1 cellular context compared by ENCODE assay signal in genomic region chr4:152535903-152536544, GRCh38.
A peak's percentile ranks its signal among the peaks of the same experiment; 100 is the strongest.
TF ChIP-seq lines count a peak whose summit lies in the region.

Gene FBXW7, minus strand, starts transcription at chr4:152536092. Its CDS starts 124,289 bp downstream, at chr4:152411803.

TF ChIP-seq in HepG2, 621 proteins besides CTCF, POLR2A, EP300 and RAD21 (continued from another document and continues in another):
- TF ChIP-seq, protein P1, sequence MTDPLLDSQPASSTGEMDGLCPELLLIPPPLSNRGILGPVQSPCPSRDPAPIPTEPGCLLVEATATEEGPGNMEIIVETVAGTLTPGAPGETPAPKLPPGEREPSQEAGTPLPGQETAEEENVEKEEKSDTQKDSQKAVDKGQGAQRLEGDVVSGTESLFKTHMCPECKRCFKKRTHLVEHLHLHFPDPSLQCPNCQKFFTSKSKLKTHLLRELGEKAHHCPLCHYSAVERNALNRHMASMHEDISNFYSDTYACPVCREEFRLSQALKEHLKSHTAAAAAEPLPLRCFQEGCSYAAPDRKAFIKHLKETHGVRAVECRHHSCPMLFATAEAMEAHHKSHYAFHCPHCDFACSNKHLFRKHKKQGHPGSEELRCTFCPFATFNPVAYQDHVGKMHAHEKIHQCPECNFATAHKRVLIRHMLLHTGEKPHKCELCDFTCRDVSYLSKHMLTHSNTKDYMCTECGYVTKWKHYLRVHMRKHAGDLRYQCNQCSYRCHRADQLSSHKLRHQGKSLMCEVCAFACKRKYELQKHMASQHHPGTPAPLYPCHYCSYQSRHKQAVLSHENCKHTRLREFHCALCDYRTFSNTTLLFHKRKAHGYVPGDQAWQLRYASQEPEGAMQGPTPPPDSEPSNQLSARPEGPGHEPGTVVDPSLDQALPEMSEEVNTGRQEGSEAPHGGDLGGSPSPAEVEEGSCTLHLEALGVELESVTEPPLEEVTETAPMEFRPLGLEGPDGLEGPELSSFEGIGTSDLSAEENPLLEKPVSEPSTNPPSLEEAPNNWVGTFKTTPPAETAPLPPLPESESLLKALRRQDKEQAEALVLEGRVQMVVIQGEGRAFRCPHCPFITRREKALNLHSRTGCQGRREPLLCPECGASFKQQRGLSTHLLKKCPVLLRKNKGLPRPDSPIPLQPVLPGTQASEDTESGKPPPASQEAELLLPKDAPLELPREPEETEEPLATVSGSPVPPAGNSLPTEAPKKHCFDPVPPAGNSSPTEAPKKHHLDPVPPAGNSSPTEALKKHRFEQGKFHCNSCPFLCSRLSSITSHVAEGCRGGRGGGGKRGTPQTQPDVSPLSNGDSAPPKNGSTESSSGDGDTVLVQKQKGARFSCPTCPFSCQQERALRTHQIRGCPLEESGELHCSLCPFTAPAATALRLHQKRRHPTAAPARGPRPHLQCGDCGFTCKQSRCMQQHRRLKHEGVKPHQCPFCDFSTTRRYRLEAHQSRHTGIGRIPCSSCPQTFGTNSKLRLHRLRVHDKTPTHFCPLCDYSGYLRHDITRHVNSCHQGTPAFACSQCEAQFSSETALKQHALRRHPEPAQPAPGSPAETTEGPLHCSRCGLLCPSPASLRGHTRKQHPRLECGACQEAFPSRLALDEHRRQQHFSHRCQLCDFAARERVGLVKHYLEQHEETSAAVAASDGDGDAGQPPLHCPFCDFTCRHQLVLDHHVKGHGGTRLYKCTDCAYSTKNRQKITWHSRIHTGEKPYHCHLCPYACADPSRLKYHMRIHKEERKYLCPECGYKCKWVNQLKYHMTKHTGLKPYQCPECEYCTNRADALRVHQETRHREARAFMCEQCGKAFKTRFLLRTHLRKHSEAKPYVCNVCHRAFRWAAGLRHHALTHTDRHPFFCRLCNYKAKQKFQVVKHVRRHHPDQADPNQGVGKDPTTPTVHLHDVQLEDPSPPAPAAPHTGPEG (CRISPR knock-in tag; IDR thresholded peaks at IDR 0.05), result no peak
- TF ChIP-seq ZNF761 (CRISPR knock-in tag; conservative IDR thresholded peaks at IDR 0.05) (0 out of 2 replicates have a peak, but pooled peaks have one; percentile 32), ATF6 (CRISPR knock-in tag; conservative IDR thresholded peaks at IDR 0.05) (no peak), REPIN1 (CRISPR knock-in tag; IDR thresholded peaks at IDR 0.05; ENCODE audit: borderline replicate concordance, low read depth) (peak; percentile 81), ZNF33B (CRISPR knock-in tag; IDR thresholded peaks at IDR 0.05) (0 out of 2 replicates have a peak, but pooled peaks have one; percentile 15), ZBTB25 (CRISPR knock-in tag; IDR thresholded peaks at IDR 0.05) (peak; percentile 94; the same call in 1 of the 2 replicates), RFXANK (CRISPR knock-in tag; IDR thresholded peaks at IDR 0.05) (peak; percentile 65), ZNF569 (CRISPR knock-in tag; IDR thresholded peaks at IDR 0.05; ENCODE audit: borderline replicate concordance) (peak; percentile 77; the same call in 1 of the 2 replicates), ZZZ3 (CRISPR knock-in tag; IDR thresholded peaks at IDR 0.05; ENCODE audit: borderline replicate concordance) (no peak), ZNF225 (CRISPR knock-in tag; IDR thresholded peaks at IDR 0.05) (no peak), NR2F2 (IDR thresholded peaks at IDR 0.05; ENCODE audit: borderline replicate concordance, low read depth) (no peak), HES4 (CRISPR knock-in tag; IDR thresholded peaks at IDR 0.05; ENCODE audit: borderline replicate concordance) (peak; percentile 60; the same call in 1 of the 2 replicates), CBX5 (CRISPR knock-in tag; IDR thresholded peaks at IDR 0.05; ENCODE audit: borderline replicate concordance) (peak; percentile 58; the same call in 1 of the 2 replicates), CEBPB (IDR thresholded peaks at IDR 0.05; ENCODE audit: borderline replicate concordance, low read depth, low read length) (peak; percentile 70; the same call in 1 of the 2 replicates), ZMYM4 (CRISPR knock-in tag; IDR thresholded peaks at IDR 0.05) (peak; percentile 98), ZNF20 (CRISPR knock-in tag; IDR thresholded peaks at IDR 0.05) (peak; percentile 73; the same call in 1 of the 2 replicates), MBD4 (IDR thresholded peaks at IDR 0.05; ENCODE audit: borderline replicate concordance, low read length) (no peak), HNRNPL (IDR thresholded peaks at IDR 0.05; ENCODE audit: low read depth, low read length) (no peak), ZNF567 (CRISPR knock-in tag; IDR thresholded peaks at IDR 0.05; ENCODE audit: borderline replicate concordance) (peak; percentile 60; the same call in 1 of the 2 replicates), NR2C2 (CRISPR knock-in tag; IDR thresholded peaks at IDR 0.05; ENCODE audit: borderline replicate concordance) (peak; percentile 39; the same call in 1 of the 2 replicates), CCAR2 (optimal IDR thresholded peaks at IDR 0.05; ENCODE audit: low read depth, low read length) (no peak), PRPF4 (IDR thresholded peaks at IDR 0.05; ENCODE audit: low read depth, low read length, poor library complexity, severe bottlenecking) (no peak), SMYD3 (CRISPR knock-in tag; IDR thresholded peaks at IDR 0.05) (0 out of 2 replicates have a peak, but pooled peaks have one; percentile 41), RELA (CRISPR knock-in tag; IDR thresholded peaks at IDR 0.05) (no peak), PREB (CRISPR knock-in tag; IDR thresholded peaks at IDR 0.05) (no peak), ZNF775 (CRISPR knock-in tag; IDR thresholded peaks at IDR 0.05; ENCODE audit: borderline replicate concordance) (no peak), NR1H2 (CRISPR knock-in tag; IDR thresholded peaks at IDR 0.05; ENCODE audit: borderline replicate concordance, low read depth) (no peak), ZBTB7B (CRISPR knock-in tag; IDR thresholded peaks at IDR 0.05) (0 out of 2 replicates have a peak, but pooled peaks have one; percentile 58), ZNF598 (CRISPR knock-in tag; IDR thresholded peaks at IDR 0.05; ENCODE audit: borderline replicate concordance) (0 out of 2 replicates have a peak, but pooled peaks have one; percentile 62), ZSCAN30 (CRISPR knock-in tag; IDR thresholded peaks at IDR 0.05) (no peak), KLF16 (CRISPR knock-in tag; IDR thresholded peaks at IDR 0.05) (peak; percentile 38 to 89; a peak in 2 of 4 replicates), ZFP1 (CRISPR knock-in tag; IDR thresholded peaks at IDR 0.05) (peak; percentile 78; the same call in 1 of the 2 replicates), NPAS2 (CRISPR knock-in tag; IDR thresholded peaks at IDR 0.05; ENCODE audit: borderline replicate concordance) (no peak), DR1 (CRISPR knock-in tag; IDR thresholded peaks at IDR 0.05) (peak; percentile 73), SETDB1 (CRISPR knock-in tag; IDR thresholded peaks at IDR 0.05; ENCODE audit: borderline replicate concordance) (no peak), RBAK (CRISPR knock-in tag; IDR thresholded peaks at IDR 0.05) (no peak), HIC2 (CRISPR knock-in tag; IDR thresholded peaks at IDR 0.05; ENCODE audit: low read depth) (no peak), ZNF331 (CRISPR knock-in tag; IDR thresholded peaks at IDR 0.05) (peak; percentile 15; the same call in 1 of the 2 replicates), ZNF574 (CRISPR knock-in tag; IDR thresholded peaks at IDR 0.05) (peak; percentile 94), SRF (IDR thresholded peaks at IDR 0.05; ENCODE audit: low read depth, low read length) (0 out of 2 replicates have a peak, but pooled peaks have one; percentile 15), NFRKB (IDR thresholded peaks at IDR 0.05) (no peak), MXD4 (CRISPR knock-in tag; IDR thresholded peaks at IDR 0.05) (peak; percentile 70), ZNF841 (CRISPR knock-in tag; IDR thresholded peaks at IDR 0.05; ENCODE audit: borderline replicate concordance) (0 out of 2 replicates have a peak, but pooled peaks have one; percentile 51), GABPB1 (CRISPR knock-in tag; IDR thresholded peaks at IDR 0.05) (peak; percentile 98)
- TF ChIP-seq, protein P2, sequence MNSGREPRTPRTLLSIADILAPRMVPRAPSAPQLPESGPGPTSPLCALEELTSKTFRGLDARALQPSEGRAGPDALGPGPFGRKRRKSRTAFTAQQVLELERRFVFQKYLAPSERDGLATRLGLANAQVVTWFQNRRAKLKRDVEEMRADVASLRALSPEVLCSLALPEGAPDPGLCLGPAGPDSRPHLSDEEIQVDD (CRISPR knock-in tag; IDR thresholded peaks at IDR 0.05; ENCODE audit: borderline replicate concordance), result 0 out of 2 replicates have a peak, but pooled peaks have one; percentile 24
- TF ChIP-seq, protein P3, sequence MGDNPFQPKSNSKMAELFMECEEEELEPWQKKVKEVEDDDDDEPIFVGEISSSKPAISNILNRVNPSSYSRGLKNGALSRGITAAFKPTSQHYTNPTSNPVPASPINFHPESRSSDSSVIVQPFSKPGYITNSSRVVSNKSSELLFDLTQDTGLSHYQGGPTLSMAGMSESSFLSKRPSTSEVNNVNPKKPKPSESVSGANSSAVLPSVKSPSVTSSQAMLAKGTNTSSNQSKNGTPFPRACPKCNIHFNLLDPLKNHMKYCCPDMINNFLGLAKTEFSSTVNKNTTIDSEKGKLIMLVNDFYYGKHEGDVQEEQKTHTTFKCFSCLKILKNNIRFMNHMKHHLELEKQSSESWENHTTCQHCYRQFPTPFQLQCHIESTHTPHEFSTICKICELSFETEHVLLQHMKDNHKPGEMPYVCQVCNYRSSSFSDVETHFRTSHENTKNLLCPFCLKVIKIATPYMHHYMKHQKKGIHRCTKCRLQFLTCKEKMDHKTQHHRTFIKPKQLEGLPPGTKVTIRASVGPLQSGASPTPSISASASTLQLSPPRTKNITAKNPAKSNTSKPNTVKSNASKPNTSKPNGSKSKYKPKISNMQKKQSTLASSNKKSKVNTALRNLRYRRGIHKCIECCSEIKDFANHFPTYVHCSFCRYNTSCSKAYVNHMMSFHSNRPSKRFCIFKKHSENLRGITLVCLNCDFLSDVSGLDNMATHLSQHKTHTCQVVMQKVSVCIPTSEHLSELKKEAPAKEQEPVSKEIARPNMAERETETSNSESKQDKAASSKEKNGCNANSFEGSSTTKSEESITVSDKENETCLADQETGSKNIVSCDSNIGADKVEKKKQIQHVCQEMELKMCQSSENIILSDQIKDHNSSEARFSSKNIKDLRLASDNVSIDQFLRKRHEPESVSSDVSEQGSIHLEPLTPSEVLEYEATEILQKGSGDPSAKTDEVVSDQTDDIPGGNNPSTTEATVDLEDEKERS (CRISPR knock-in tag; IDR thresholded peaks at IDR 0.05), result peak; percentile 46; the same call in 1 of the 2 replicates
